19 cellular contexts compared by ENCODE assay signal in the genomic region with DNA sequence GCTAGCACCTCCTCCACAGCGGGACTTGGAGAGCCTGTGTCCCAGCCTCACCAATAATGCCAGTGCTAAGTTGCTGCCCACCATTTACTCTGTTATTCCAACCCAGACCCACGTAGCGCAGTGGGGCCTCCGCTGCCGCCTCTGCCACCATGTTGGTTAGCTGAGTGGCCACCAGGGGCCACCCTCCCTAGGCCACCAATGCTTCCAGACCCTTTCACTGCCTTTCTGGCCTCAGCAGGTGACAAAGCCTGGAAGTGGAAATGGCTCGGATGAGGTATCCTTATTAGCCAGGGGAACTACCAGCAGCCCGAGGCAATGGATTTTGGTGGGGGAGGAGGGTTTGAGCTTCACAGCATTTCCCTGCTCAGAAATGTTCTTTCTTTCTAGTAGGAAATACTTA.
A peak's percentile ranks its signal among the peaks of the same experiment; 100 is the strongest.
DNase-seq lines count a peak whose midpoint lies in the region; ATAC-seq, FAIRE-seq and TF ChIP-seq lines count a peak whose summit lies in the region.
"Had no signal": no experiment of that assay in that cellular context is flagged by ENCODE, and none has a peak within 500 bp of the region (broad histone marks: within the 10 kb centered on the region; RNA-seq: fewer than 3 reads in every experiment).

No MANE protein-coding gene starts in this region.

- CTCF ChIA-PET in WTC11 (lab: Charles Lee): interaction anchor here (1.6 kb wide), 1 partner anchor 43 kb away, joined by 4 read pairs; no protein-coding TSS in a partner anchor

- H3K27me3 Mint-ChIP-seq in WTC11 (ENCODE audit: low read depth): no peaks in the 10 kb centered on the region
- no peaks in the 10 kb centered on the region for H3K27me3 Mint-ChIP-seq in activated naive CD8-positive, alpha-beta T cell treated with anti-CD3 and anti-CD28 coated beads, Interleukin-2, amount 50 U/mL, for 24 hours
- H3K27me3 Mint-ChIP-seq: activated naive CD8-positive, alpha-beta T cell; effector memory CD8-positive, alpha-beta T cell had no signal

- H3K4me3 ChIP-seq in HFF-Myc (replicated peaks; ENCODE audit: low read depth, low read length): no peak overlapping the region
- H3K4me3 ChIP-seq: cardiac muscle cell, thoracic aorta had no signal

- H3K4me3 Mint-ChIP-seq in WTC11: no peak overlapping the region
- no peak overlapping the region for H3K4me3 Mint-ChIP-seq in activated naive CD8-positive, alpha-beta T cell treated with anti-CD3 and anti-CD28 coated beads, Interleukin-2, amount 50 U/mL, for 24 hours
- H3K4me3 Mint-ChIP-seq: activated naive CD8-positive, alpha-beta T cell; effector memory CD8-positive, alpha-beta T cell had no signal

- H3K27ac Mint-ChIP-seq in WTC11: no peak overlapping the region
- H3K27ac Mint-ChIP-seq in activated naive CD8-positive, alpha-beta T cell treated with anti-CD3 and anti-CD28 coated beads, Interleukin-2, amount 50 U/mL, for 24 hours: no peak overlapping the region
- H3K27ac Mint-ChIP-seq: activated naive CD8-positive, alpha-beta T cell; effector memory CD8-positive, alpha-beta T cell had no signal

- DNase-seq in HFF-Myc (ENCODE audit: extremely low read depth, low read depth) (no peak), WTC11 (ENCODE audit: low spot score) (peak; percentile 54), iPS DF 19.7 (ENCODE audit: low read depth, low spot score) (peak; percentile 20), D721Med (ENCODE audit: insufficient read length, low spot score) (no peak)
- DNase-seq in activated naive CD8-positive, alpha-beta T cell treated with anti-CD3 and anti-CD28 coated beads, Interleukin-2, amount 50 U/mL, for 24 hours: no peak
- DNase-seq: activated CD4-positive, alpha-beta T cell treated with anti-CD3 and anti-CD28 coated beads, Interleukin-2, amount 50 U/mL, for 4 hours; effector memory CD8-positive, alpha-beta T cell; foreskin fibroblast; left ventricle myocardium superior; NCI-H187 treated with DMSO at 0.1 percent for 48 hours; NCI-H510A treated with DMSO at 0.1 percent for 48 hours; stimulated activated CD4-positive, alpha-beta T cell treated with anti-CD3 and anti-CD28 coated beads, Interleukin-4, amount 100 ng/mL, for 4 hours had no signal

- no peak for FAIRE-seq in D721Med (lab: Jason Lieb, UNC)
- FAIRE-seq: H54 had no signal

- POLR2A ChIA-PET in WTC11 (lab: Charles Lee): no interaction called here

- H3K4me1 Mint-ChIP-seq in WTC11: peaks cover 23% of the 10 kb centered on the region
- H3K4me1 Mint-ChIP-seq in activated naive CD8-positive, alpha-beta T cell treated with anti-CD3 and anti-CD28 coated beads, Interleukin-2, amount 50 U/mL, for 24 hours: peaks cover 7% of the 10 kb centered on the region

- H3K27ac ChIP-seq in C4-2B: no peak overlapping the region
- H3K27ac ChIP-seq: cardiac muscle cell, thoracic aorta had no signal

- peaks cover 10% of the 10 kb centered on the region; the same call in 1 of the 2 replicates for H3K9me3 Mint-ChIP-seq in WTC11
- H3K9me3 Mint-ChIP-seq in activated naive CD8-positive, alpha-beta T cell treated with anti-CD3 and anti-CD28 coated beads, Interleukin-2, amount 50 U/mL, for 24 hours: no peaks in the 10 kb centered on the region
- H3K9me3 Mint-ChIP-seq: effector memory CD8-positive, alpha-beta T cell had no signal

- peak; percentile 91 for ATAC-seq in WTC11
- ATAC-seq in GM19328 (IDR thresholded peaks at IDR 0.05; ENCODE audit: unreplicated experiment): no peak
- ATAC-seq in activated naive CD8-positive, alpha-beta T cell treated with anti-CD3 and anti-CD28 coated beads, Interleukin-2, amount 50 U/mL, for 24 hours: no peak
- no peak for ATAC-seq in GM19467 (IDR thresholded peaks at IDR 0.05; ENCODE audit: unreplicated experiment)
- ATAC-seq: effector memory CD8-positive, alpha-beta T cell had no signal

- no peaks in the 10 kb centered on the region for H3K36me3 Mint-ChIP-seq in WTC11
- no peaks in the 10 kb centered on the region for H3K36me3 Mint-ChIP-seq in activated naive CD8-positive, alpha-beta T cell treated with anti-CD3 and anti-CD28 coated beads, Interleukin-2, amount 50 U/mL, for 24 hours (ENCODE audit: low read depth)

- TF ChIP-seq CTCF in C4-2B (conservative IDR thresholded peaks at IDR 0.05): peak; percentile 32
- TF ChIP-seq CTCF in HFF-Myc (IDR thresholded peaks at IDR 0.05; ENCODE audit: low read depth, low read length, missing control alignments): peak; percentile 15
- TF ChIP-seq CTCF in WTC11 (IDR thresholded peaks at IDR 0.05): peak; percentile 56
- no peak for TF ChIP-seq CTCF in D721Med (IDR thresholded peaks at IDR 0.05; ENCODE audit: insufficient read depth, missing control alignments)

TF ChIP-seq in WTC11, 78 proteins besides CTCF, POLR2A, EP300 and RAD21 (continues in another document):
- TF ChIP-seq, protein P1, sequence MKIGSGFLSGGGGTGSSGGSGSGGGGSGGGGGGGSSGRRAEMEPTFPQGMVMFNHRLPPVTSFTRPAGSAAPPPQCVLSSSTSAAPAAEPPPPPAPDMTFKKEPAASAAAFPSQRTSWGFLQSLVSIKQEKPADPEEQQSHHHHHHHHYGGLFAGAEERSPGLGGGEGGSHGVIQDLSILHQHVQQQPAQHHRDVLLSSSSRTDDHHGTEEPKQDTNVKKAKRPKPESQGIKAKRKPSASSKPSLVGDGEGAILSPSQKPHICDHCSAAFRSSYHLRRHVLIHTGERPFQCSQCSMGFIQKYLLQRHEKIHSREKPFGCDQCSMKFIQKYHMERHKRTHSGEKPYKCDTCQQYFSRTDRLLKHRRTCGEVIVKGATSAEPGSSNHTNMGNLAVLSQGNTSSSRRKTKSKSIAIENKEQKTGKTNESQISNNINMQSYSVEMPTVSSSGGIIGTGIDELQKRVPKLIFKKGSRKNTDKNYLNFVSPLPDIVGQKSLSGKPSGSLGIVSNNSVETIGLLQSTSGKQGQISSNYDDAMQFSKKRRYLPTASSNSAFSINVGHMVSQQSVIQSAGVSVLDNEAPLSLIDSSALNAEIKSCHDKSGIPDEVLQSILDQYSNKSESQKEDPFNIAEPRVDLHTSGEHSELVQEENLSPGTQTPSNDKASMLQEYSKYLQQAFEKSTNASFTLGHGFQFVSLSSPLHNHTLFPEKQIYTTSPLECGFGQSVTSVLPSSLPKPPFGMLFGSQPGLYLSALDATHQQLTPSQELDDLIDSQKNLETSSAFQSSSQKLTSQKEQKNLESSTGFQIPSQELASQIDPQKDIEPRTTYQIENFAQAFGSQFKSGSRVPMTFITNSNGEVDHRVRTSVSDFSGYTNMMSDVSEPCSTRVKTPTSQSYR (CRISPR knock-in tag; IDR thresholded peaks at IDR 0.05): no peak
- TF ChIP-seq, protein P2, sequence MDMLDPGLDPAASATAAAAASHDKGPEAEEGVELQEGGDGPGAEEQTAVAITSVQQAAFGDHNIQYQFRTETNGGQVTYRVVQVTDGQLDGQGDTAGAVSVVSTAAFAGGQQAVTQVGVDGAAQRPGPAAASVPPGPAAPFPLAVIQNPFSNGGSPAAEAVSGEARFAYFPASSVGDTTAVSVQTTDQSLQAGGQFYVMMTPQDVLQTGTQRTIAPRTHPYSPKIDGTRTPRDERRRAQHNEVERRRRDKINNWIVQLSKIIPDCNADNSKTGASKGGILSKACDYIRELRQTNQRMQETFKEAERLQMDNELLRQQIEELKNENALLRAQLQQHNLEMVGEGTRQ (CRISPR knock-in tag; IDR thresholded peaks at IDR 0.05): no peak
- TF ChIP-seq NR1H2 (CRISPR knock-in tag; IDR thresholded peaks at IDR 0.05) (no peak), CREM (CRISPR knock-in tag; IDR thresholded peaks at IDR 0.05) (no peak)
- TF ChIP-seq, protein P3, sequence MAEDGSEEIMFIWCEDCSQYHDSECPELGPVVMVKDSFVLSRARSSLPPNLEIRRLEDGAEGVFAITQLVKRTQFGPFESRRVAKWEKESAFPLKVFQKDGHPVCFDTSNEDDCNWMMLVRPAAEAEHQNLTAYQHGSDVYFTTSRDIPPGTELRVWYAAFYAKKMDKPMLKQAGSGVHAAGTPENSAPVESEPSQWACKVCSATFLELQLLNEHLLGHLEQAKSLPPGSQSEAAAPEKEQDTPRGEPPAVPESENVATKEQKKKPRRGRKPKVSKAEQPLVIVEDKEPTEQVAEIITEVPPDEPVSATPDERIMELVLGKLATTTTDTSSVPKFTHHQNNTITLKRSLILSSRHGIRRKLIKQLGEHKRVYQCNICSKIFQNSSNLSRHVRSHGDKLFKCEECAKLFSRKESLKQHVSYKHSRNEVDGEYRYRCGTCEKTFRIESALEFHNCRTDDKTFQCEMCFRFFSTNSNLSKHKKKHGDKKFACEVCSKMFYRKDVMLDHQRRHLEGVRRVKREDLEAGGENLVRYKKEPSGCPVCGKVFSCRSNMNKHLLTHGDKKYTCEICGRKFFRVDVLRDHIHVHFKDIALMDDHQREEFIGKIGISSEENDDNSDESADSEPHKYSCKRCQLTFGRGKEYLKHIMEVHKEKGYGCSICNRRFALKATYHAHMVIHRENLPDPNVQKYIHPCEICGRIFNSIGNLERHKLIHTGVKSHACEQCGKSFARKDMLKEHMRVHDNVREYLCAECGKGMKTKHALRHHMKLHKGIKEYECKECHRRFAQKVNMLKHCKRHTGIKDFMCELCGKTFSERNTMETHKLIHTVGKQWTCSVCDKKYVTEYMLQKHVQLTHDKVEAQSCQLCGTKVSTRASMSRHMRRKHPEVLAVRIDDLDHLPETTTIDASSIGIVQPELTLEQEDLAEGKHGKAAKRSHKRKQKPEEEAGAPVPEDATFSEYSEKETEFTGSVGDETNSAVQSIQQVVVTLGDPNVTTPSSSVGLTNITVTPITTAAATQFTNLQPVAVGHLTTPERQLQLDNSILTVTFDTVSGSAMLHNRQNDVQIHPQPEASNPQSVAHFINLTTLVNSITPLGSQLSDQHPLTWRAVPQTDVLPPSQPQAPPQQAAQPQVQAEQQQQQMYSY (CRISPR knock-in tag; IDR thresholded peaks at IDR 0.05): peak; percentile 92
- TF ChIP-seq, protein P4, sequence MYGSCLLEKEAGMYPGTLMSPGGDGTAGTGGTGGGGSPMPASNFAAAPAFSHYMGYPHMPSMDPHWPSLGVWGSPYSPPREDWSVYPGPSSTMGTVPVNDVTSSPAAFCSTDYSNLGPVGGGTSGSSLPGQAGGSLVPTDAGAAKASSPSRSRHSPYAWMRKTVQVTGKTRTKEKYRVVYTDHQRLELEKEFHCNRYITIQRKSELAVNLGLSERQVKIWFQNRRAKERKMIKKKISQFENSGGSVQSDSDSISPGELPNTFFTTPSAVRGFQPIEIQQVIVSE (CRISPR knock-in tag; IDR thresholded peaks at IDR 0.05; ENCODE audit: borderline replicate concordance): no peak

Comparison
In these comparisons a context has a peak if more than half of its experiments do, and no peak if none do; other contexts are left out.
1. DNase-seq: peak in WTC11 (single experiment) and iPS DF 19.7 (single experiment); none in HFF-Myc (single experiment), D721Med (single experiment) and activated naive CD8-positive, alpha-beta T cell treated with anti-CD3 and anti-CD28 coated beads, Interleukin-2, amount 50 U/mL, for 24 hours (single experiment).